ENCODE assay signal across 8 cellular contexts in the genomic region with DNA sequence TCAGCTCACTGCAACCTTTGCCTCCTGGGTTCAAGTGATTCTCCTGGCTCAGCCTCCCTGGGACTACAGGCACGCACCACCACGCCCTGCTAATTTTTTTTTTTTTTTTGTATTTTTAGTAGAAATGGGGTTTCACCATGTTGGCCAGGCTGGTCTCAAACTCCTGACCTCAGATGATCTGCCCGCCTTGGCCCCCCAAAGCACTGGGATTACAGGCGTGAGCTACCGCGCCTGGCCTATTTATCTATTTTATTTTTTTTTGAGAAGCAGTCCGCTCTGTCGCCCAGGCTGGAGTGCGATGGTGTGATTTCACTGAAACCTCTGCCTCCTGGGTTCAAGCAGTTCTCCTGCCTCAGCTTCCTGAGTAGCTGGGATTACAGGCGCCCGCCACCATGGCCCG. TPM values are rescaled to one million over a fixed set of nuclear protein-coding genes. Genes with fewer than 3 reads are reported as not detected.
DNase-seq lines count a peak whose midpoint lies in the region; ATAC-seq, FAIRE-seq and TF ChIP-seq lines count a peak whose summit lies in the region.
"Not testable (repeated sequence)": the region's sequence is repeated elsewhere in the genome, so short reads cannot be mapped to it uniquely, and the experiment has no call there.

No MANE protein-coding gene starts in this region.

- not testable (repeated sequence) for H3K27me3 Mint-ChIP-seq in activated T-helper 1 cell treated with anti-CD3 and anti-CD28 coated beads, Interleukin-12 subunit alpha, Interleukin-12 subunit beta, Interleukin-2, Interleukin-4 antibody, amounts not matched to agents 30 ng/mL and 10 ng/mL and 1 ng/mL, durations not matched to agents 14 hours and 24 hours and 36 hours (ENCODE audit: insufficient read depth); immature natural killer cell (ENCODE audit: low read depth in 3 of 3); nephron (ENCODE audit: low read depth); stimulated activated naive CD8-positive, alpha-beta T cell treated with anti-CD3 and anti-CD28 coated beads, Interleukin-15, Interleukin-2, amounts not matched to agents 100 ng/mL and 50 ng/mL, for 24 hours

- BruUV-seq in HCT116 (replicated peaks; lab: Mats Ljungman, UMichigan) = not testable (repeated sequence)

- CTCF ChIA-PET in A549 (lab: Yijun Ruan, JAX) (interaction anchor here (0.8 to 2.0 kb wide), 5 partner anchors 12 to 128 kb away, joined by 3 to 11 read pairs (median 6); no protein-coding TSS in a partner anchor), HCT116 (lab: Charles Lee) (interaction anchor here (1.5 kb wide), 1 partner anchor 12 kb away, joined by 8 read pairs; no protein-coding TSS in a partner anchor)

- H3K36me3 Mint-ChIP-seq in activated T-helper 1 cell treated with anti-CD3 and anti-CD28 coated beads, Interleukin-12 subunit alpha, Interleukin-12 subunit beta, Interleukin-2, Interleukin-4 antibody, amounts not matched to agents 30 ng/mL and 10 ng/mL and 1 ng/mL, durations not matched to agents 14 hours and 24 hours and 36 hours (ENCODE audit: low read depth); immature natural killer cell; nephron (ENCODE audit: low read depth); stimulated activated naive CD8-positive, alpha-beta T cell treated with anti-CD3 and anti-CD28 coated beads, Interleukin-15, Interleukin-2, amounts not matched to agents 100 ng/mL and 50 ng/mL, for 24 hours (ENCODE audit: low read depth): not testable (repeated sequence)

- not testable (repeated sequence) for TF ChIP-seq CTCF in A549 (IDR thresholded peaks at IDR 0.05); HCT116 (IDR thresholded peaks at IDR 0.05 in 2 of 3, conservative IDR thresholded peaks at IDR 0.05 in 1 of 3; ENCODE audit: borderline replicate concordance in 1 of 3, insufficient read depth in 1 of 3, low read depth in 2 of 3, low read length in 2 of 3); colonic mucosa (IDR thresholded peaks at IDR 0.05); nephron (IDR thresholded peaks at IDR 0.05; ENCODE audit: unreplicated experiment in 3 of 3)

- POLR2A ChIA-PET in A549 (lab: Yijun Ruan, JAX); HCT116 (lab: Charles Lee): not testable (repeated sequence)

- H3K9me3 ChIP-seq in A549; HCT116 (ENCODE audit: control insufficient read depth in 1 of 2, insufficient read depth in 1 of 2, low read depth in 1 of 2, low read length in 2 of 2); SJCRH30 (replicated peaks); colonic mucosa: not testable (repeated sequence)

- H3K36me3 ChIP-seq in HCT116 (ENCODE audit: control insufficient read depth in 1 of 2, insufficient read depth in 2 of 2, low read length in 2 of 2); SJCRH30; colonic mucosa: not testable (repeated sequence)

- H2AFZ ChIP-seq in HCT116 (ENCODE audit: low read depth, low read length, poor library complexity, severe bottlenecking) = not testable (repeated sequence)

- not testable (repeated sequence) for TF ChIP-seq POLR2A in A549 (IDR thresholded peaks at IDR 0.05; ENCODE audit: low read length); HCT116 (IDR thresholded peaks at IDR 0.05; ENCODE audit: borderline replicate concordance, extremely low read depth, insufficient read depth, insufficient read length)

- H3K4me3 ChIP-seq in A549; HCT116 (replicated peaks in 1 of 2; ENCODE audit: low read depth in 1 of 2, low read length in 2 of 2); SJCRH30; colonic mucosa: not testable (repeated sequence)

- TF ChIP-seq RAD21 in A549 (conservative IDR thresholded peaks at IDR 0.05 in 1 of 2, IDR thresholded peaks at IDR 0.05 in 1 of 2); HCT116 (IDR thresholded peaks at IDR 0.05; ENCODE audit: low read depth): not testable (repeated sequence)

- not testable (repeated sequence) for H4K20me1 ChIP-seq in HCT116 (ENCODE audit: insufficient read depth)

- RAD21 ChIA-PET in HCT116 (lab: Charles Lee; ENCODE audit: low non-redundant PET in 1 of 2, low total read pairs in 2 of 2, uncharacterized antibody in 2 of 2, unreplicated experiment in 2 of 2) = not testable (repeated sequence)

- WGBS in A549 (ENCODE audit: missing lambda C conversion rate) = 96% methylated on average over 12 of the region's 12 CpGs

- H3K4me3 Mint-ChIP-seq in activated T-helper 1 cell treated with anti-CD3 and anti-CD28 coated beads, Interleukin-12 subunit alpha, Interleukin-12 subunit beta, Interleukin-2, Interleukin-4 antibody, amounts not matched to agents 30 ng/mL and 10 ng/mL and 1 ng/mL, durations not matched to agents 14 hours and 24 hours and 36 hours = peak overlapping the region; percentile 61
- H3K4me3 Mint-ChIP-seq in immature natural killer cell = peak overlapping the region; percentile 81 to 90 (median 84)
- H3K4me3 Mint-ChIP-seq in nephron = not testable (repeated sequence)
- H3K4me3 Mint-ChIP-seq in stimulated activated naive CD8-positive, alpha-beta T cell treated with anti-CD3 and anti-CD28 coated beads, Interleukin-15, Interleukin-2, amounts not matched to agents 100 ng/mL and 50 ng/mL, for 24 hours = peak overlapping the region; percentile 78

- not testable (repeated sequence) for H3K9ac ChIP-seq in HCT116 (ENCODE audit: low read length)
- peak overlapping the region in 1 of 2 donors; percentile 6 for H3K9ac ChIP-seq in colonic mucosa (ENCODE audit: low read depth in 2 of 2, low read length in 2 of 2)

- H3K9me3 Mint-ChIP-seq in activated T-helper 1 cell treated with anti-CD3 and anti-CD28 coated beads, Interleukin-12 subunit alpha, Interleukin-12 subunit beta, Interleukin-2, Interleukin-4 antibody, amounts not matched to agents 30 ng/mL and 10 ng/mL and 1 ng/mL, durations not matched to agents 14 hours and 24 hours and 36 hours; immature natural killer cell; nephron; stimulated activated naive CD8-positive, alpha-beta T cell treated with anti-CD3 and anti-CD28 coated beads, Interleukin-15, Interleukin-2, amounts not matched to agents 100 ng/mL and 50 ng/mL, for 24 hours: not testable (repeated sequence)

- TF ChIP-seq EP300 in A549 (IDR thresholded peaks at IDR 0.05) = not testable (repeated sequence)

- peaks cover 39% of the 10 kb centered on the region for H3K4me1 Mint-ChIP-seq in activated T-helper 1 cell treated with anti-CD3 and anti-CD28 coated beads, Interleukin-12 subunit alpha, Interleukin-12 subunit beta, Interleukin-2, Interleukin-4 antibody, amounts not matched to agents 30 ng/mL and 10 ng/mL and 1 ng/mL, durations not matched to agents 14 hours and 24 hours and 36 hours (ENCODE audit: low read depth)
- H3K4me1 Mint-ChIP-seq in immature natural killer cell (peaks cover 45 to 47% of the 10 kb centered on the region in 2 donors), nephron (peaks cover 34% of the 10 kb centered on the region)
- peaks cover 54% of the 10 kb centered on the region for H3K4me1 Mint-ChIP-seq in stimulated activated naive CD8-positive, alpha-beta T cell treated with anti-CD3 and anti-CD28 coated beads, Interleukin-15, Interleukin-2, amounts not matched to agents 100 ng/mL and 50 ng/mL, for 24 hours (ENCODE audit: low read depth)

- intact Hi-C loops in HCT116 (cut with micrococcal nuclease); activated T-helper 1 cell treated with anti-CD3 and anti-CD28 coated beads, Interleukin-12 subunit alpha, Interleukin-12 subunit beta, Interleukin-2, Interleukin-4 antibody, amounts not matched to agents 30 ng/mL and 10 ng/mL and 1 ng/mL, durations not matched to agents 14 hours and 24 hours and 36 hours (cut with micrococcal nuclease); colonic mucosa (cut with DNase I): not testable (repeated sequence)

- peaks cover 81% of the 10 kb centered on the region for H3K79me2 ChIP-seq in HCT116 (ENCODE audit: insufficient read depth, low read length)

- peak overlapping the region; percentile 67; the same call in 2 of the 3 replicates for H3K4me2 ChIP-seq in A549
- H3K4me2 ChIP-seq in HCT116 (ENCODE audit: low read length) = not testable (repeated sequence)

- not testable (repeated sequence) for H3K9me2 ChIP-seq in HCT116 (ENCODE audit: insufficient read depth)

- DNase-seq in A549 (ENCODE audit: low read depth in 1 of 2, low spot score in 1 of 2); HCT116 (ENCODE audit: low read depth, low spot score); SJCRH30; activated T-helper 1 cell treated with anti-CD3 and anti-CD28 coated beads, Interleukin-12 subunit alpha, Interleukin-12 subunit beta, Interleukin-2, Interleukin-4 antibody, amounts not matched to agents 30 ng/mL and 10 ng/mL and 1 ng/mL, durations not matched to agents 14 hours and 24 hours and 36 hours (ENCODE audit: low spot score); colonic mucosa; immature natural killer cell: not testable (repeated sequence)

- H3K27ac ChIP-seq in A549 = peak overlapping the region; percentile 59 to 83; a peak in 5 of 6 replicates
- peak overlapping the region; percentile 56 for H3K27ac ChIP-seq in HCT116 (ENCODE audit: low read depth, low read length)
- peak overlapping the region; percentile 41 for H3K27ac ChIP-seq in SJCRH30
- H3K27ac ChIP-seq in colonic mucosa = peak overlapping the region; percentile 86

- not testable (repeated sequence) for H3K27me3 ChIP-seq in HCT116 (ENCODE audit: insufficient read depth, low read length); SJCRH30; colonic mucosa

- not testable (repeated sequence) for ATAC-seq in A549, HCT116

- not testable (repeated sequence) for FAIRE-seq in A549 (lab: Jason Lieb, UNC)

- peaks cover 40% of the 10 kb centered on the region for H3K4me1 ChIP-seq in A549
- peaks cover 40% of the 10 kb centered on the region in 2 experiments for H3K4me1 ChIP-seq in HCT116 (ENCODE audit: control insufficient read depth in 1 of 2, insufficient read depth in 2 of 2, low read length in 2 of 2)
- H3K4me1 ChIP-seq in SJCRH30 = peaks cover 24% of the 10 kb centered on the region
- H3K4me1 ChIP-seq in colonic mucosa = peaks cover 35% of the 10 kb centered on the region

- peak overlapping the region; percentile 88 for H3K27ac Mint-ChIP-seq in activated T-helper 1 cell treated with anti-CD3 and anti-CD28 coated beads, Interleukin-12 subunit alpha, Interleukin-12 subunit beta, Interleukin-2, Interleukin-4 antibody, amounts not matched to agents 30 ng/mL and 10 ng/mL and 1 ng/mL, durations not matched to agents 14 hours and 24 hours and 36 hours
- peak overlapping the region; percentile 89 to 96 (median 91) for H3K27ac Mint-ChIP-seq in immature natural killer cell
- H3K27ac Mint-ChIP-seq in nephron = peak overlapping the region; percentile 95 to 96 (median 96)
- peak overlapping the region; percentile 88 for H3K27ac Mint-ChIP-seq in stimulated activated naive CD8-positive, alpha-beta T cell treated with anti-CD3 and anti-CD28 coated beads, Interleukin-15, Interleukin-2, amounts not matched to agents 100 ng/mL and 50 ng/mL, for 24 hours

RNA-seq across cellular contexts. Expression of gene SLC25A25, which starts 3.4 kb away (rescaled TPM):
- polyA plus RNA-seq in A549 (2011; rRNA removed) (7.0 TPM in 2 replicates), A549 (2017; fragmentation: RNase III; extraction: RNeasy Plus Mini Kit Qiagen cat#74134 plus additional on column Dnase treatment) (6.5 to 7.0 TPM (median 7.0 TPM) in 3 replicates), immature natural killer cell (1 to 10 TPM; 2.8 to 8.8 (median 4.9) TPM)
- polyA plus RNA-seq in A549 (2012; cell fraction: cytosol; rRNA removed) = 8.1 and 9.1 TPM in 2 replicates
- 19.7 and 19.8 TPM in 2 replicates for polyA plus RNA-seq in A549 (2012; cell fraction: nucleus; rRNA removed)
- polyA minus RNA-seq in A549 (2011; rRNA and poly(A)+ RNA removed) = 6.6 and 7.0 TPM in 2 replicates
- total RNA-seq in HCT116 (2021; ENCODE audit: unreplicated experiment) (15.3 TPM), colonic mucosa (10 to 100 TPM; 12.3 to 19.7 TPM)
- polyA plus RNA-seq in HCT116 (2012) = 18.8 and 20.5 TPM in 2 replicates
- 24.1 and 29.3 TPM in 2 replicates for total RNA-seq in SJCRH30 (2014; rRNA removed; shearing (Covaris generic))
- 13.4 and 13.5 TPM in 2 replicates for total RNA-seq in activated T-helper 1 cell treated with anti-CD3 and anti-CD28 coated beads, Interleukin-12 subunit alpha, Interleukin-12 subunit beta, Interleukin-2, Interleukin-4 antibody, amounts not matched to agents 30 ng/mL and 10 ng/mL and 1 ng/mL, durations not matched to agents 14 hours and 24 hours and 36 hours

RNA-seq across cellular contexts. Expression of gene NAIF1, which starts 4.4 kb away (rescaled TPM):
- polyA plus RNA-seq in A549 (2011; rRNA removed) = 6.0 and 7.8 TPM in 2 replicates
- polyA plus RNA-seq in A549 (2012; cell fraction: cytosol; rRNA removed) = 7.8 and 10.3 TPM in 2 replicates
- 6.8 and 7.3 TPM in 2 replicates for polyA plus RNA-seq in A549 (2012; cell fraction: nucleus; rRNA removed)
- polyA plus RNA-seq in A549 (2017; fragmentation: RNase III; extraction: RNeasy Plus Mini Kit Qiagen cat#74134 plus additional on column Dnase treatment) = 6.8 to 7.6 TPM (median 7.5 TPM) in 3 replicates
- polyA minus RNA-seq in A549 (2011; rRNA and poly(A)+ RNA removed) = 7.6 and 11.6 TPM in 2 replicates
- total RNA-seq in HCT116 (2021; ENCODE audit: unreplicated experiment) = 11.0 TPM
- 13.3 and 16.7 TPM in 2 replicates for polyA plus RNA-seq in HCT116 (2012)
- total RNA-seq in SJCRH30 (2014; rRNA removed; shearing (Covaris generic)) = 8.5 and 9.0 TPM in 2 replicates
- 11.5 and 12.2 TPM in 2 replicates for total RNA-seq in activated T-helper 1 cell treated with anti-CD3 and anti-CD28 coated beads, Interleukin-12 subunit alpha, Interleukin-12 subunit beta, Interleukin-2, Interleukin-4 antibody, amounts not matched to agents 30 ng/mL and 10 ng/mL and 1 ng/mL, durations not matched to agents 14 hours and 24 hours and 36 hours
- total RNA-seq in colonic mucosa = 10 to 100 TPM; 10.8 to 11.6 TPM
- 10 to 100 TPM in 2 of 3 donors, 1 to 10 TPM in 1; 5.1 to 17.2 (median 10.5) TPM for polyA plus RNA-seq in immature natural killer cell

RNA-seq across cellular contexts. Expression of gene PTGES2, which starts 56.1 kb away (rescaled TPM):
- polyA plus RNA-seq in A549 (2011; rRNA removed) = 79.8 and 94.5 TPM in 2 replicates
- 191 and 205 TPM in 2 replicates for polyA plus RNA-seq in A549 (2012; cell fraction: cytosol; rRNA removed)
- polyA plus RNA-seq in A549 (2012; cell fraction: nucleus; rRNA removed) = 242 and 295 TPM in 2 replicates
- 92.6 to 97.2 TPM (median 94.1 TPM) in 3 replicates for polyA plus RNA-seq in A549 (2017; fragmentation: RNase III; extraction: RNeasy Plus Mini Kit Qiagen cat#74134 plus additional on column Dnase treatment)
- polyA minus RNA-seq in A549 (2011; rRNA and poly(A)+ RNA removed) = 95.4 and 96.9 TPM in 2 replicates
- 148 TPM for total RNA-seq in HCT116 (2021; ENCODE audit: unreplicated experiment)
- 154 and 164 TPM in 2 replicates for polyA plus RNA-seq in HCT116 (2012)
- 53.8 and 56.7 TPM in 2 replicates for total RNA-seq in SJCRH30 (2014; rRNA removed; shearing (Covaris generic))
- 87.7 and 89.2 TPM in 2 replicates for total RNA-seq in activated T-helper 1 cell treated with anti-CD3 and anti-CD28 coated beads, Interleukin-12 subunit alpha, Interleukin-12 subunit beta, Interleukin-2, Interleukin-4 antibody, amounts not matched to agents 30 ng/mL and 10 ng/mL and 1 ng/mL, durations not matched to agents 14 hours and 24 hours and 36 hours
- 100 to 1,000 TPM in 1 of 2 donors, 10 to 100 TPM in 1; 93.7 to 142 TPM for total RNA-seq in colonic mucosa
- 10 to 100 TPM; 31.4 to 60.9 (median 56.6) TPM for polyA plus RNA-seq in immature natural killer cell
